Comparison of ENCODE assay signal across 19 cellular contexts in the genomic region with DNA sequence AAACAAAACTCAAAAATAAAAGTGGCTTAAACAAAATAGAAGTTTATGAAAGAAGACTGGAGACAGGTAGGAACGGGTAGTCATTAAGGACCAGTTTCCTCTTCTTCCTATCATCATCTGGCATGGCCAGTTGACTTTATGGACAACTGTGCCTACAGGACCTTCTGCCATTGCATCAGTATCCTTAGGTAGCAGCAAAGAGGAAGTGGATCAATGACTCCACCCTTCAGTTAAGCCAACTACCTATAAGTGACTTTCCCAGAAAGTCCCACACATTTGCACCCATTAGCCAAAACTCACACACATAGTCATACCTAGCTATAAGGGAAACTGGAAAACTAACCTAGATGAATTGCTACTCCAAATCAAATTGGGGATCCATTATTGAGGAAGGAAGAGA. TPM values are rescaled to one million over a fixed set of nuclear protein-coding genes. Genes with fewer than 3 reads are reported as not detected.
"Had no signal": no experiment of that assay in that cellular context is flagged by ENCODE, and none has a peak within 500 bp of the region (broad histone marks: within the 10 kb centered on the region; RNA-seq: fewer than 3 reads in every experiment).

No MANE protein-coding gene starts in this region.

- H3K36me3 ChIP-seq: lower lobe of right lung, neural progenitor cell, prostate gland, spleen, upper lobe of right lung had no signal

- FAIRE-seq: colon, kidney had no signal

- H3K27ac ChIP-seq: lower lobe of right lung, neural progenitor cell, prostate gland, spleen, upper lobe of right lung had no signal

- H3K27me3 ChIP-seq: neural progenitor cell, spleen, upper lobe of right lung had no signal

- DNase-seq: activated CD4-positive, alpha-beta memory T cell treated with anti-CD3 and anti-CD28 coated beads for 36 hours; activated CD4-positive, alpha-beta T cell treated with anti-CD3 and anti-CD28 coated beads for 48 hours; activated CD4-positive, CD25-positive, alpha-beta regulatory T cell; activated naive CD4-positive, alpha-beta T cell treated with Interleukin-2 at 50 U/mL for 16 hours; activated naive CD8-positive, alpha-beta T cell treated with anti-CD3 and anti-CD28 coated beads for 36 hours; activated T-cell treated with anti-CD3 and anti-CD28 coated beads, Interleukin-2, amount 50 U/mL, for 48 hours; central memory CD4-positive, alpha-beta T cell; effector memory CD4-positive, alpha-beta T cell; foreskin melanocyte; kidney; lower lobe of right lung; naive thymus-derived CD8-positive, alpha-beta T cell; spleen; stimulated activated CD4-positive, alpha-beta T cell treated with anti-CD3 and anti-CD28 coated beads, Interleukin-4, amount 100 ng/mL, for 4 hours; stimulated activated naive CD8-positive, alpha-beta T cell treated with anti-CD3 and anti-CD28 coated beads, Interleukin-15, Interleukin-2, amounts not matched to agents 100 U/mL and 50 U/mL, for 24 hours; upper lobe of right lung had no signal

- H3K4me3 ChIP-seq: lower lobe of right lung, neural progenitor cell, prostate gland, spleen, upper lobe of right lung had no signal

- H3K4me1 ChIP-seq: neural progenitor cell, prostate gland, spleen had no signal

- H2AFZ ChIP-seq: neural progenitor cell had no signal

RNA-seq across cellular contexts. Expression of a gene that starts 51.7 kb away (rescaled TPM):
- polyA plus RNA-seq: naive thymus-derived CD8-positive, alpha-beta T cell had no signal
